Comparison of ENCODE assay signal across 2 cellular contexts in the genomic region with DNA sequence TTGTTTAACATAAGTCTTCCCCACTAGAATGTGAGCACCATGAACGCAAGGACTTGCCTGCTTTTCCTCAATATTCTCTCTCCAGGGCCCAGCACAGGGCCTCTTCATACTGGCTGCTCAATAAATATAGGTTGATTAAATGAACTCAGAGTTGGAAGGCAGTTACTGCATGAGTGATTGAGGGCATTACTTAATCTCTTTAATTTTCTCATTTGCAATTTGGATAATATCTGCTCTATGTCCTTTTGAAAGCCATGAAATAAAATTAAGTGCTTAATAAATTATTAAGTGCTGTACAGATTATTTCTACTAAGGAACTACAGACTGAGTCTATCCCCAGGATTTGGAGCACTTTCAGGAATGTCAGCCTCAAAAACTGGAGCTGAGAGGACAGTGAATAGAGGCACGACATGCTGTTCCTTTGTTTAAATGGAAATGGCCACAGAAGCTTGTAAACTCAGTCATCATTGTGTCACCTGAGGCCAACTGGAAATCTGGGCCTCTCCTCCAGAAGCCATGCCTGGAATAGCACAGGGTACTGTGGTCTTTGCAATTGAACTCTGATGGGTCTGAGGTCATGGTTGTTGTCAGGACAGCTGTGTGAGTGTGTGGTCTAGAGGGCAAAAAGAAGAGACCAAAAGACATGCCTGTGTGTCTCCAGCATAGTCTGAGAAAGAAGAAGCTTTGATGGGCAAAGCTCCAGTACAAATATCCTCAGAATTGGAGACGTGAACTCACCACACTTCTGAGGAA.
TF ChIP-seq lines count a peak whose summit lies in the region.

No MANE protein-coding gene starts in this region.

TF ChIP-seq in GM23338, 12 proteins besides CTCF, POLR2A, EP300 and RAD21 (continued from another document):
- TF ChIP-seq, protein P1, sequence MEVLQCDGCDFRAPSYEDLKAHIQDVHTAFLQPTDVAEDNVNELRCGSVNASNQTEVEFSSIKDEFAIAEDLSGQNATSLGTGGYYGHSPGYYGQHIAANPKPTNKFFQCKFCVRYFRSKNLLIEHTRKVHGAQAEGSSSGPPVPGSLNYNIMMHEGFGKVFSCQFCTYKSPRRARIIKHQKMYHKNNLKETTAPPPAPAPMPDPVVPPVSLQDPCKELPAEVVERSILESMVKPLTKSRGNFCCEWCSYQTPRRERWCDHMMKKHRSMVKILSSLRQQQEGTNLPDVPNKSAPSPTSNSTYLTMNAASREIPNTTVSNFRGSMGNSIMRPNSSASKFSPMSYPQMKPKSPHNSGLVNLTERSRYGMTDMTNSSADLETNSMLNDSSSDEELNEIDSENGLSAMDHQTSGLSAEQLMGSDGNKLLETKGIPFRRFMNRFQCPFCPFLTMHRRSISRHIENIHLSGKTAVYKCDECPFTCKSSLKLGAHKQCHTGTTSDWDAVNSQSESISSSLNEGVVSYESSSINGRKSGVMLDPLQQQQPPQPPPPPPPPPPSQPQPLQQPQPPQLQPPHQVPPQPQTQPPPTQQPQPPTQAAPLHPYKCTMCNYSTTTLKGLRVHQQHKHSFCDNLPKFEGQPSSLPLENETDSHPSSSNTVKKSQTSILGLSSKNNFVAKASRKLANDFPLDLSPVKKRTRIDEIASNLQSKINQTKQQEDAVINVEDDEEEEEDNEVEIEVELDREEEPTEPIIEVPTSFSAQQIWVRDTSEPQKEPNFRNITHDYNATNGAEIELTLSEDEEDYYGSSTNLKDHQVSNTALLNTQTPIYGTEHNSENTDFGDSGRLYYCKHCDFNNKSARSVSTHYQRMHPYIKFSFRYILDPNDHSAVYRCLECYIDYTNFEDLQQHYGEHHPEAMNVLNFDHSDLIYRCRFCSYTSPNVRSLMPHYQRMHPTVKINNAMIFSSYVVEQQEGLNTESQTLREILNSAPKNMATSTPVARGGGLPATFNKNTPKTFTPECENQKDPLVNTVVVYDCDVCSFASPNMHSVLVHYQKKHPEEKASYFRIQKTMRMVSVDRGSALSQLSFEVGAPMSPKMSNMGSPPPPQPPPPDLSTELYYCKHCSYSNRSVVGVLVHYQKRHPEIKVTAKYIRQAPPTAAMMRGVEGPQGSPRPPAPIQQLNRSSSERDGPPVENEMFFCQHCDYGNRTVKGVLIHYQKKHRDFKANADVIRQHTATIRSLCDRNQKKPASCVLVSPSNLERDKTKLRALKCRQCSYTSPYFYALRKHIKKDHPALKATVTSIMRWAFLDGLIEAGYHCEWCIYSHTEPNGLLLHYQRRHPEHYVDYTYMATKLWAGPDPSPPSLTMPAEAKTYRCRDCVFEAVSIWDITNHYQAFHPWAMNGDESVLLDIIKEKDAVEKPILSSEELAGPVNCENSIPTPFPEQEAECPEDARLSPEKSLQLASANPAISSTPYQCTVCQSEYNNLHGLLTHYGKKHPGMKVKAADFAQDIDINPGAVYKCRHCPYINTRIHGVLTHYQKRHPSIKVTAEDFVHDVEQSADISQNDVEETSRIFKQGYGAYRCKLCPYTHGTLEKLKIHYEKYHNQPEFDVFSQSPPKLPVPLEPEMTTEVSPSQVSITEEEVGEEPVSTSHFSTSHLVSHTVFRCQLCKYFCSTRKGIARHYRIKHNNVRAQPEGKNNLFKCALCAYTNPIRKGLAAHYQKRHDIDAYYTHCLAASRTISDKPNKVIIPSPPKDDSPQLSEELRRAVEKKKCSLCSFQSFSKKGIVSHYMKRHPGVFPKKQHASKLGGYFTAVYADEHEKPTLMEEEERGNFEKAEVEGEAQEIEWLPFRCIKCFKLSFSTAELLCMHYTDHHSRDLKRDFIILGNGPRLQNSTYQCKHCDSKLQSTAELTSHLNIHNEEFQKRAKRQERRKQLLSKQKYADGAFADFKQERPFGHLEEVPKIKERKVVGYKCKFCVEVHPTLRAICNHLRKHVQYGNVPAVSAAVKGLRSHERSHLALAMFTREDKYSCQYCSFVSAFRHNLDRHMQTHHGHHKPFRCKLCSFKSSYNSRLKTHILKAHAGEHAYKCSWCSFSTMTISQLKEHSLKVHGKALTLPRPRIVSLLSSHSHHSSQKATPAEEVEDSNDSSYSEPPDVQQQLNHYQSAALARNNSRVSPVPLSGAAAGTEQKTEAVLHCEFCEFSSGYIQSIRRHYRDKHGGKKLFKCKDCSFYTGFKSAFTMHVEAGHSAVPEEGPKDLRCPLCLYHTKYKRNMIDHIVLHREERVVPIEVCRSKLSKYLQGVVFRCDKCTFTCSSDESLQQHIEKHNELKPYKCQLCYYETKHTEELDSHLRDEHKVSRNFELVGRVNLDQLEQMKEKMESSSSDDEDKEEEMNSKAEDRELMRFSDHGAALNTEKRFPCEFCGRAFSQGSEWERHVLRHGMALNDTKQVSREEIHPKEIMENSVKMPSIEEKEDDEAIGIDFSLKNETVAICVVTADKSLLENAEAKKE (CRISPR knock-in tag; IDR thresholded peaks at IDR 0.05) = no peak
- TF ChIP-seq JUNB (IDR thresholded peaks at IDR 0.05; ENCODE audit: unreplicated experiment) = no peak
- no peak for TF ChIP-seq STAT1 (IDR thresholded peaks at IDR 0.05; ENCODE audit: unreplicated experiment)
- TF ChIP-seq, protein P2, sequence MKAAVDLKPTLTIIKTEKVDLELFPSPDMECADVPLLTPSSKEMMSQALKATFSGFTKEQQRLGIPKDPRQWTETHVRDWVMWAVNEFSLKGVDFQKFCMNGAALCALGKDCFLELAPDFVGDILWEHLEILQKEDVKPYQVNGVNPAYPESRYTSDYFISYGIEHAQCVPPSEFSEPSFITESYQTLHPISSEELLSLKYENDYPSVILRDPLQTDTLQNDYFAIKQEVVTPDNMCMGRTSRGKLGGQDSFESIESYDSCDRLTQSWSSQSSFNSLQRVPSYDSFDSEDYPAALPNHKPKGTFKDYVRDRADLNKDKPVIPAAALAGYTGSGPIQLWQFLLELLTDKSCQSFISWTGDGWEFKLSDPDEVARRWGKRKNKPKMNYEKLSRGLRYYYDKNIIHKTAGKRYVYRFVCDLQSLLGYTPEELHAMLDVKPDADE (IDR thresholded peaks at IDR 0.05) = no peak
- no peak for TF ChIP-seq NANOG (IDR thresholded peaks at IDR 0.05; ENCODE audit: borderline replicate concordance)
- TF ChIP-seq POLR2AphosphoS5 (IDR thresholded peaks at IDR 0.05; ENCODE audit: low read depth) = no peak
TF ChIP-seq in GM23338: peak in this region for 0.

TF ChIP-seq in SK-N-SH treated with all-trans-retinoic acid at 6 μM for 48 hours, 23 proteins besides CTCF, POLR2A, EP300 and RAD21 (continued from another document):
- TF ChIP-seq, protein P3, sequence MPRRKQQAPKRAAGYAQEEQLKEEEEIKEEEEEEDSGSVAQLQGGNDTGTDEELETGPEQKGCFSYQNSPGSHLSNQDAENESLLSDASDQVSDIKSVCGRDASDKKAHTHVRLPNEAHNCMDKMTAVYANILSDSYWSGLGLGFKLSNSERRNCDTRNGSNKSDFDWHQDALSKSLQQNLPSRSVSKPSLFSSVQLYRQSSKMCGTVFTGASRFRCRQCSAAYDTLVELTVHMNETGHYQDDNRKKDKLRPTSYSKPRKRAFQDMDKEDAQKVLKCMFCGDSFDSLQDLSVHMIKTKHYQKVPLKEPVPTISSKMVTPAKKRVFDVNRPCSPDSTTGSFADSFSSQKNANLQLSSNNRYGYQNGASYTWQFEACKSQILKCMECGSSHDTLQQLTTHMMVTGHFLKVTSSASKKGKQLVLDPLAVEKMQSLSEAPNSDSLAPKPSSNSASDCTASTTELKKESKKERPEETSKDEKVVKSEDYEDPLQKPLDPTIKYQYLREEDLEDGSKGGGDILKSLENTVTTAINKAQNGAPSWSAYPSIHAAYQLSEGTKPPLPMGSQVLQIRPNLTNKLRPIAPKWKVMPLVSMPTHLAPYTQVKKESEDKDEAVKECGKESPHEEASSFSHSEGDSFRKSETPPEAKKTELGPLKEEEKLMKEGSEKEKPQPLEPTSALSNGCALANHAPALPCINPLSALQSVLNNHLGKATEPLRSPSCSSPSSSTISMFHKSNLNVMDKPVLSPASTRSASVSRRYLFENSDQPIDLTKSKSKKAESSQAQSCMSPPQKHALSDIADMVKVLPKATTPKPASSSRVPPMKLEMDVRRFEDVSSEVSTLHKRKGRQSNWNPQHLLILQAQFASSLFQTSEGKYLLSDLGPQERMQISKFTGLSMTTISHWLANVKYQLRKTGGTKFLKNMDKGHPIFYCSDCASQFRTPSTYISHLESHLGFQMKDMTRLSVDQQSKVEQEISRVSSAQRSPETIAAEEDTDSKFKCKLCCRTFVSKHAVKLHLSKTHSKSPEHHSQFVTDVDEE (CRISPR knock-in tag; IDR thresholded peaks at IDR 0.05) = no peak
- TF ChIP-seq ZNF70 (CRISPR knock-in tag; IDR thresholded peaks at IDR 0.05) (no peak), ZNF8 (CRISPR knock-in tag; IDR thresholded peaks at IDR 0.05) (no peak), BACH2 (CRISPR knock-in tag; IDR thresholded peaks at IDR 0.05; ENCODE audit: borderline replicate concordance) (no peak), OSR1 (CRISPR knock-in tag; IDR thresholded peaks at IDR 0.05) (no peak), RARB (CRISPR knock-in tag; IDR thresholded peaks at IDR 0.05) (no peak)
- TF ChIP-seq, protein P4, sequence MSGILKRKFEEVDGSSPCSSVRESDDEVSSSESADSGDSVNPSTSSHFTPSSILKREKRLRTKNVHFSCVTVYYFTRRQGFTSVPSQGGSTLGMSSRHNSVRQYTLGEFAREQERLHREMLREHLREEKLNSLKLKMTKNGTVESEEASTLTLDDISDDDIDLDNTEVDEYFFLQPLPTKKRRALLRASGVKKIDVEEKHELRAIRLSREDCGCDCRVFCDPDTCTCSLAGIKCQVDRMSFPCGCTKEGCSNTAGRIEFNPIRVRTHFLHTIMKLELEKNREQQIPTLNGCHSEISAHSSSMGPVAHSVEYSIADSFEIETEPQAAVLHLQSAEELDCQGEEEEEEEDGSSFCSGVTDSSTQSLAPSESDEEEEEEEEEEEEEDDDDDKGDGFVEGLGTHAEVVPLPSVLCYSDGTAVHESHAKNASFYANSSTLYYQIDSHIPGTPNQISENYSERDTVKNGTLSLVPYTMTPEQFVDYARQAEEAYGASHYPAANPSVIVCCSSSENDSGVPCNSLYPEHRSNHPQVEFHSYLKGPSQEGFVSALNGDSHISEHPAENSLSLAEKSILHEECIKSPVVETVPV (CRISPR knock-in tag; IDR thresholded peaks at IDR 0.05) = no peak
- TF ChIP-seq, protein P5, sequence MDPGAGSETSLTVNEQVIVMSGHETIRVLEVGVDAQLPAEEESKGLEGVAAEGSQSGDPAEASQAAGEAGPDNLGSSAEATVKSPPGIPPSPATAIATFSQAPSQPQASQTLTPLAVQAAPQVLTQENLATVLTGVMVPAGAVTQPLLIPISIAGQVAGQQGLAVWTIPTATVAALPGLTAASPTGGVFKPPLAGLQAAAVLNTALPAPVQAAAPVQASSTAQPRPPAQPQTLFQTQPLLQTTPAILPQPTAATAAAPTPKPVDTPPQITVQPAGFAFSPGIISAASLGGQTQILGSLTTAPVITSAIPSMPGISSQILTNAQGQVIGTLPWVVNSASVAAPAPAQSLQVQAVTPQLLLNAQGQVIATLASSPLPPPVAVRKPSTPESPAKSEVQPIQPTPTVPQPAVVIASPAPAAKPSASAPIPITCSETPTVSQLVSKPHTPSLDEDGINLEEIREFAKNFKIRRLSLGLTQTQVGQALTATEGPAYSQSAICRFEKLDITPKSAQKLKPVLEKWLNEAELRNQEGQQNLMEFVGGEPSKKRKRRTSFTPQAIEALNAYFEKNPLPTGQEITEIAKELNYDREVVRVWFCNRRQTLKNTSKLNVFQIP (CRISPR knock-in tag; IDR thresholded peaks at IDR 0.05; ENCODE audit: borderline replicate concordance, low read depth) = no peak
- TF ChIP-seq, protein P6, sequence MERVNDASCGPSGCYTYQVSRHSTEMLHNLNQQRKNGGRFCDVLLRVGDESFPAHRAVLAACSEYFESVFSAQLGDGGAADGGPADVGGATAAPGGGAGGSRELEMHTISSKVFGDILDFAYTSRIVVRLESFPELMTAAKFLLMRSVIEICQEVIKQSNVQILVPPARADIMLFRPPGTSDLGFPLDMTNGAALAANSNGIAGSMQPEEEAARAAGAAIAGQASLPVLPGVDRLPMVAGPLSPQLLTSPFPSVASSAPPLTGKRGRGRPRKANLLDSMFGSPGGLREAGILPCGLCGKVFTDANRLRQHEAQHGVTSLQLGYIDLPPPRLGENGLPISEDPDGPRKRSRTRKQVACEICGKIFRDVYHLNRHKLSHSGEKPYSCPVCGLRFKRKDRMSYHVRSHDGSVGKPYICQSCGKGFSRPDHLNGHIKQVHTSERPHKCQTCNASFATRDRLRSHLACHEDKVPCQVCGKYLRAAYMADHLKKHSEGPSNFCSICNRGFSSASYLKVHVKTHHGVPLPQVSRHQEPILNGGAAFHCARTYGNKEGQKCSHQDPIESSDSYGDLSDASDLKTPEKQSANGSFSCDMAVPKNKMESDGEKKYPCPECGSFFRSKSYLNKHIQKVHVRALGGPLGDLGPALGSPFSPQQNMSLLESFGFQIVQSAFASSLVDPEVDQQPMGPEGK (CRISPR knock-in tag; IDR thresholded peaks at IDR 0.05; ENCODE audit: borderline replicate concordance) = no peak
